19 cellular contexts compared by ENCODE assay signal in the genomic region with DNA sequence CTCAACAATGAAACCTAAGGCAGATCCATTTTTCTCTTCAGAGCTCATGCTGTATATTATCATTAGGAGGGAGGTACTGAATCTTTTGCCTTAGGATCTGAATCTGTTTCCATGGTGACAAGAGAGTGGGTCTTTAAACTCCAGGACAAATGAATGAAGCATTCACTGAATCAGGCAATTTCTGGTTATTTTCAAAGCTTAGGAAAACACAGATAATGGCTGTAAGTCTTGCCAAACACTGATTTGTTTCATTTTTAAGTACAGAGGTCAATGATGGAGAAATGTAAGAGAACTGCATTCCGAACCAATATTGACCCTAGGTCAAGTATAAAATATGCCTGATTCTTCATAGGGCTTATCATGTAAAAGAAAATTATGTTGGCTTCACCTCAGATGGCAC.
"Had no signal": no experiment of that assay in that cellular context is flagged by ENCODE, and none has a peak within 500 bp of the region (broad histone marks: within the 10 kb centered on the region; RNA-seq: fewer than 3 reads in every experiment).

No MANE protein-coding gene starts in this region.

- H3K27ac ChIP-seq: body of pancreas, coronary artery, gastroesophageal sphincter, left ventricle myocardium inferior had no signal

- H3K36me3 ChIP-seq: gastroesophageal sphincter, heart left ventricle, left ventricle myocardium inferior had no signal

- H3K4me1 Mint-ChIP-seq: activated CD8-positive, alpha-beta memory T cell treated with anti-CD3 and anti-CD28 coated beads, Interleukin-2, amount 10 ng/mL, durations not matched to agents 7 days and 5 days; activated T-helper 17 cell treated with anti-CD3 and anti-CD28 coated beads, Interleukin-2, amount 50 U/mL, for 72 hours; central memory CD8-positive, alpha-beta T cell; nephron progenitor cell had no signal

- ATAC-seq: activated CD8-positive, alpha-beta memory T cell treated with anti-CD3 and anti-CD28 coated beads, Interleukin-2, amount 10 ng/mL, durations not matched to agents 7 days and 5 days; activated T-helper 17 cell treated with anti-CD3 and anti-CD28 coated beads, Interleukin-2, amount 50 U/mL, for 72 hours; body of pancreas; gastroesophageal sphincter; heart left ventricle; stimulated activated naive B cell treated with anti-CD40 and anti-IgM and Interleukin-4, amounts not matched to agents 10 μg/mL and 1 μg/mL and 100 μg/mL, for 72 hours had no signal

- H3K4me1 ChIP-seq: body of pancreas, gastroesophageal sphincter, left ventricle myocardium inferior had no signal

- H3K27ac Mint-ChIP-seq: activated CD4-positive, alpha-beta memory T cell treated with anti-CD3 and anti-CD28 coated beads, Interleukin-2, amount 10 ng/mL, durations not matched to agents 7 days and 5 days; activated CD8-positive, alpha-beta memory T cell treated with anti-CD3 and anti-CD28 coated beads, Interleukin-2, amount 10 ng/mL, durations not matched to agents 7 days and 5 days; activated naive CD8-positive, alpha-beta T cell treated with anti-CD3 and anti-CD28 coated beads for 36 hours; activated T-helper 17 cell treated with anti-CD3 and anti-CD28 coated beads, Interleukin-2, amount 50 U/mL, for 72 hours; nephron progenitor cell; progenitor cell of endocrine pancreas; stimulated activated naive B cell treated with anti-CD40 and anti-IgM and Interleukin-4, amounts not matched to agents 10 μg/mL and 1 μg/mL and 100 μg/mL, for 72 hours had no signal

- H3K27me3 ChIP-seq: body of pancreas, gastroesophageal sphincter, heart left ventricle had no signal

- H3K9me3 Mint-ChIP-seq: activated CD4-positive, alpha-beta memory T cell treated with anti-CD3 and anti-CD28 coated beads, Interleukin-2, amount 10 ng/mL, durations not matched to agents 7 days and 5 days; activated naive CD8-positive, alpha-beta T cell treated with anti-CD3 and anti-CD28 coated beads for 36 hours; activated T-helper 17 cell treated with anti-CD3 and anti-CD28 coated beads, Interleukin-2, amount 50 U/mL, for 72 hours; central memory CD8-positive, alpha-beta T cell; nephron progenitor cell had no signal

- H3K36me3 Mint-ChIP-seq: activated CD8-positive, alpha-beta memory T cell treated with anti-CD3 and anti-CD28 coated beads, Interleukin-2, amount 10 ng/mL, durations not matched to agents 7 days and 5 days; activated naive CD8-positive, alpha-beta T cell treated with anti-CD3 and anti-CD28 coated beads for 36 hours; stimulated activated naive B cell treated with anti-CD40 and anti-IgM and Interleukin-4, amounts not matched to agents 10 μg/mL and 1 μg/mL and 100 μg/mL, for 72 hours had no signal

- H3K4me3 Mint-ChIP-seq: activated CD4-positive, alpha-beta memory T cell treated with anti-CD3 and anti-CD28 coated beads, Interleukin-2, amount 10 ng/mL, durations not matched to agents 7 days and 5 days; activated CD8-positive, alpha-beta memory T cell treated with anti-CD3 and anti-CD28 coated beads, Interleukin-2, amount 10 ng/mL, durations not matched to agents 7 days and 5 days; activated naive CD8-positive, alpha-beta T cell treated with anti-CD3 and anti-CD28 coated beads for 36 hours; activated T-helper 17 cell treated with anti-CD3 and anti-CD28 coated beads, Interleukin-2, amount 50 U/mL, for 72 hours; central memory CD8-positive, alpha-beta T cell; nephron progenitor cell; stimulated activated naive B cell treated with anti-CD40 and anti-IgM and Interleukin-4, amounts not matched to agents 10 μg/mL and 1 μg/mL and 100 μg/mL, for 72 hours had no signal

- DNase-seq: activated CD4-positive, alpha-beta memory T cell treated with anti-CD3 and anti-CD28 coated beads, Interleukin-2, amount 10 ng/mL, durations not matched to agents 7 days and 5 days; activated CD4-positive, alpha-beta T cell treated with anti-CD3 and anti-CD28 coated beads for 48 hours; activated CD4-positive, CD25-positive, alpha-beta regulatory T cell; activated CD8-positive, alpha-beta memory T cell treated with anti-CD3 and anti-CD28 coated beads, Interleukin-2, amount 10 ng/mL, durations not matched to agents 7 days and 5 days; activated naive CD4-positive, alpha-beta T cell; activated naive CD8-positive, alpha-beta T cell treated with anti-CD3 and anti-CD28 coated beads for 36 hours; body of pancreas; erythroblast; heart left ventricle; kidney; left ventricle myocardium inferior; nephron progenitor cell; stimulated activated naive B cell treated with anti-CD40 and anti-IgM and Interleukin-4, amounts not matched to agents 10 μg/mL and 1 μg/mL and 100 μg/mL, for 72 hours; substantia nigra had no signal

- H3K4me3 ChIP-seq: body of pancreas, coronary artery, gastroesophageal sphincter, heart left ventricle, left ventricle myocardium inferior had no signal

- H3K9me3 ChIP-seq: body of pancreas, gastroesophageal sphincter, heart left ventricle, left ventricle myocardium inferior had no signal

- H3K27me3 Mint-ChIP-seq: central memory CD8-positive, alpha-beta T cell; progenitor cell of endocrine pancreas had no signal
